In the genomic region with DNA sequence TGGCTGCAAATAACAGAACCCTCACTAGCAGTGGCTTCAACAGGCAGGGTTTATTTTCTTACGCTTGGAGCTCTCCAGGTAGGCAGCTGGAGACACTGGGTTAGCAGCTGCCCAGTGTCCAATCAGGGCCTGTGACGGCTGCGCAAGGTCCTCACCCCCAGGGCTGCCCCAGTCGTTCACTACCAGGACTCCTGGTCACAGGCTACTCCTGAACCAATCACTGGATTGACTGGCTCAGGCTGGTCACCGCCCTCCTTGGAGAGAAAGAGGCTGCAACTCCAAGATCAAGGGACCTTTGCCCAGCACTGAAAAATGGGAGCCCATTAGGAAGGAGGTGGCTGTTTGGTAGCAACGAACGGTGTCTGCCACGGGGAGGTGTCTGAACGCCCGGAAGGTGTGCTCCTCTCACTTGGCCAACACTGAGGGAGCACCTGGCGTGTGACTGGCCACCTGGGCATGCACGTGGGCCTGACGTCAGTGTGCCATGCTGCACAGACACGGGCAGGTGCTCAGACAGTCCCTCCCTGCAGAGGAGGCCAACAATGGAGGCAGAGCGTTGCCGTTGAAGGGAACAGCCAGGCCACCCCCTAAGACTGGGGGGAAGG, we compare ENCODE assay signal across 12 cellular contexts. TPM values are rescaled to one million over a fixed set of nuclear protein-coding genes. Genes with fewer than 3 reads are reported as not detected.
DNase-seq lines count a peak whose midpoint lies in the region; ATAC-seq, FAIRE-seq and TF ChIP-seq lines count a peak whose summit lies in the region.
"Had no signal": no experiment of that assay in that cellular context is flagged by ENCODE, and none has a peak within 500 bp of the region (broad histone marks: within the 10 kb centered on the region; RNA-seq: fewer than 3 reads in every experiment).

No MANE protein-coding gene starts in this region.

- no peaks in the 10 kb centered on the region for H3K36me3 Mint-ChIP-seq in WTC11

- TF ChIP-seq CTCF in HL-60 (IDR thresholded peaks at IDR 0.05; ENCODE audit: insufficient read depth, low read length), result no peak
- peak in 3 of 6 experiments; percentile 31 to 44 (median 39) for TF ChIP-seq CTCF in Peyer's patch (IDR thresholded peaks at IDR 0.05)
- TF ChIP-seq CTCF in kidney (IDR thresholded peaks at IDR 0.05; ENCODE audit: borderline replicate concordance, extremely low read depth, insufficient read depth), result no peak
- TF ChIP-seq CTCF in WTC11 (IDR thresholded peaks at IDR 0.05), result no peak

- POLR2A ChIA-PET in WTC11 (lab: Charles Lee), result no interaction called here

- H4K20me1 ChIP-seq in BLaER1, result no peaks in the 10 kb centered on the region

- no peaks in the 10 kb centered on the region for H3K9me3 ChIP-seq in BLaER1
- no peaks in the 10 kb centered on the region for H3K9me3 ChIP-seq in Peyer's patch
- H3K9me3 ChIP-seq in kidney (ENCODE audit: control insufficient read depth in 1 of 2, low read length in 2 of 2), result no peaks in the 10 kb centered on the region

- FAIRE-seq in kidney (lab: Jason Lieb, UNC), result no peak

- ATAC-seq in WTC11 (no peak), GM21528 (IDR thresholded peaks at IDR 0.05; ENCODE audit: low FRiP score, unreplicated experiment) (no peak)

- no peaks in the 10 kb centered on the region for H3K9me3 Mint-ChIP-seq in WTC11

- TF ChIP-seq POLR2A in Peyer's patch (IDR thresholded peaks at IDR 0.05), result peak; percentile 22 to 75

- CTCF ChIA-PET in WTC11 (lab: Charles Lee), result interaction anchor here (2.8 kb wide), 1 partner anchor 73 kb away, joined by 33 read pairs; no protein-coding TSS in a partner anchor

- peak overlapping the region; percentile 84 for H3K4me2 ChIP-seq in BLaER1

- no peak overlapping the region for H3K4me3 Mint-ChIP-seq in WTC11

- H3K4me1 ChIP-seq in BLaER1, result peaks cover 51% of the 10 kb centered on the region
- peaks cover 0 to 56% (median 15%) of the 10 kb centered on the region in 4 donors for H3K4me1 ChIP-seq in Peyer's patch
- peaks cover 21 to 26% of the 10 kb centered on the region in 2 donors for H3K4me1 ChIP-seq in kidney (ENCODE audit: control insufficient read depth in 1 of 2, insufficient read depth in 1 of 2, low read depth in 1 of 2, low read length in 2 of 2)

- H3K36me3 ChIP-seq in BLaER1 (peaks cover 18% of the 10 kb centered on the region; the same call in 1 of the 2 replicates), Peyer's patch (peaks cover 0 to 6% (median 0%) of the 10 kb centered on the region in 3 donors), kidney (ENCODE audit: control insufficient read depth in 1 of 2, insufficient read depth in 2 of 2, low read length in 2 of 2) (no peaks in the 10 kb centered on the region)

- H3K27me3 ChIP-seq in BLaER1, result no peaks in the 10 kb centered on the region
- no peaks in the 10 kb centered on the region for H3K27me3 ChIP-seq in HL-60 (ENCODE audit: insufficient read depth, poor library complexity, severe bottlenecking)
- H3K27me3 ChIP-seq in Peyer's patch, result no peaks in the 10 kb centered on the region

- intact Hi-C loops in kidney (cut with DNase I), result no loop called here

- H3K27ac ChIP-seq in BLaER1 (no peak overlapping the region), HL-60 (replicated peaks) (peak overlapping the region; percentile 59), Peyer's patch (peak overlapping the region; percentile 82 to 91 (median 88)), kidney (ENCODE audit: low read depth in 2 of 2, low read length in 2 of 2) (peak overlapping the region; percentile 45 to 47)

- peaks cover 24% of the 10 kb centered on the region for H3K4me1 Mint-ChIP-seq in WTC11

- DNase-seq in HL-60 (ENCODE audit: low read depth in 1 of 2, low spot score in 1 of 2) (no peak), Peyer's patch (peak in 2 of 3 donors; percentile 93 to 95), kidney (peak; percentile 87), NOMO-1 treated with DMSO at 0.1 percent for 48 hours (lab: John Stamatoyannopoulos, UW; ENCODE audit: unreplicated experiment) (no peak), iPS-NIHi11 (ENCODE audit: low spot score) (no peak), WTC11 (ENCODE audit: low spot score) (no peak)
- DNase-seq: GOT3; hypothalamus; NCI-H2227 treated with DMSO at 0.1 percent for 48 hours; stimulated activated CD4-positive, alpha-beta T cell treated with anti-CD3 and anti-CD28 coated beads, Interleukin-4, amount 100 ng/mL, for 4 hours had no signal

- H3K9ac ChIP-seq in BLaER1 (no peak overlapping the region), kidney (ENCODE audit: low read length in 2 of 2) (no peak overlapping the region)

- H3K4me3 ChIP-seq in BLaER1 (no peak overlapping the region), HL-60 (replicated peaks; ENCODE audit: insufficient read depth, low read length) (no peak overlapping the region), Peyer's patch (peak overlapping the region in 2 of 4 donors; percentile 9 to 45), kidney (ENCODE audit: low read length in 2 of 2) (peak overlapping the region in 1 of 2 donors; percentile 33)

- H3K27me3 Mint-ChIP-seq in WTC11 (ENCODE audit: low read depth), result peaks cover 16% of the 10 kb centered on the region; the same call in 1 of the 2 replicates

- no peak overlapping the region for H3K27ac Mint-ChIP-seq in WTC11

TF ChIP-seq in WTC11, 78 proteins besides CTCF, POLR2A, EP300 and RAD21 (continues in another document):
- TF ChIP-seq ZNF121 (CRISPR knock-in tag; IDR thresholded peaks at IDR 0.05) (no peak), ZNF423 (CRISPR knock-in tag; IDR thresholded peaks at IDR 0.05) (no peak), CREM (CRISPR knock-in tag; IDR thresholded peaks at IDR 0.05) (no peak), GTF2I (CRISPR knock-in tag; conservative IDR thresholded peaks at IDR 0.05) (no peak), SMAD4 (CRISPR knock-in tag; IDR thresholded peaks at IDR 0.05) (no peak), CREB1 (CRISPR knock-in tag; IDR thresholded peaks at IDR 0.05) (no peak), NR1H2 (CRISPR knock-in tag; IDR thresholded peaks at IDR 0.05) (no peak), ZNF671 (CRISPR knock-in tag; IDR thresholded peaks at IDR 0.05) (no peak), FOXJ3 (CRISPR knock-in tag; IDR thresholded peaks at IDR 0.05; ENCODE audit: borderline replicate concordance) (no peak)
- TF ChIP-seq, protein P1, sequence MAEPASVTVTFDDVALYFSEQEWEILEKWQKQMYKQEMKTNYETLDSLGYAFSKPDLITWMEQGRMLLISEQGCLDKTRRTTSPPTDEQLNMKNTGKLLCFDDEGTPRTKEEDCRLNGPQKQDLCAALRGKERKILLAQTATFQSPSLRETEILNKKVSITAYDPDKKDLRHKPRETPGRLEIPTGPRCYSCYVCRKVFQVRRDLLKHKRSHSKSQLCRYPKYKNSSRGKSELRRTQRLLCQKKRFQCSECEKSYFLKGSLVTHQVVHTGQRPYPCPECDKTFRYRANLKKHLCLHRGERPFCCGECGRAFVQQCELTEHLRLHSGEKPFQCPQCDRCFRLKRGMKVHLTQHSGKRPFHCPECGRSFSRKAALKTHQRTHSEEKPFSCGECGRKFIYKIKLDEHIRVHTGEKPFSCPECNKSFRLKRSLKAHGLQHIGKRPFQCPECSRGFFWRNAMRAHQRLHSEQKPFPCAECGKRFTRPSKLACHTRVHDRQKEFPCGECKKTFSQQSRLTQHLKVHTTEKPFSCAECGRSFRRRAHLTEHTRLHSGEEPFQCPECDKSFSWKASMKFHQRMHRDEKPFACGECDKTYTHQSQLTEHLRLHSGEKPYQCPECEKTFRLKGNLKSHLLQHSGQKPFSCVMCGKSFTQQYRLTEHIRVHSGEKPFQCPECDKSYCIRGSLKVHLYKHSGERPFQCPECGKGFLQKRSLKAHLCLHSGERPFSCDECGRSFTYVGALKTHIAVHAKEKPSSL (CRISPR knock-in tag; conservative IDR thresholded peaks at IDR 0.05), result no peak
- TF ChIP-seq, protein P2, sequence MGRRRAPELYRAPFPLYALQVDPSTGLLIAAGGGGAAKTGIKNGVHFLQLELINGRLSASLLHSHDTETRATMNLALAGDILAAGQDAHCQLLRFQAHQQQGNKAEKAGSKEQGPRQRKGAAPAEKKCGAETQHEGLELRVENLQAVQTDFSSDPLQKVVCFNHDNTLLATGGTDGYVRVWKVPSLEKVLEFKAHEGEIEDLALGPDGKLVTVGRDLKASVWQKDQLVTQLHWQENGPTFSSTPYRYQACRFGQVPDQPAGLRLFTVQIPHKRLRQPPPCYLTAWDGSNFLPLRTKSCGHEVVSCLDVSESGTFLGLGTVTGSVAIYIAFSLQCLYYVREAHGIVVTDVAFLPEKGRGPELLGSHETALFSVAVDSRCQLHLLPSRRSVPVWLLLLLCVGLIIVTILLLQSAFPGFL (CRISPR knock-in tag; IDR thresholded peaks at IDR 0.05; ENCODE audit: borderline replicate concordance), result no peak
- TF ChIP-seq, protein P3, sequence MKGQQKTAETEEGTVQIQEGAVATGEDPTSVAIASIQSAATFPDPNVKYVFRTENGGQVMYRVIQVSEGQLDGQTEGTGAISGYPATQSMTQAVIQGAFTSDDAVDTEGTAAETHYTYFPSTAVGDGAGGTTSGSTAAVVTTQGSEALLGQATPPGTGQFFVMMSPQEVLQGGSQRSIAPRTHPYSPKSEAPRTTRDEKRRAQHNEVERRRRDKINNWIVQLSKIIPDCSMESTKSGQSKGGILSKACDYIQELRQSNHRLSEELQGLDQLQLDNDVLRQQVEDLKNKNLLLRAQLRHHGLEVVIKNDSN (CRISPR knock-in tag; IDR thresholded peaks at IDR 0.05), result no peak

RNA-seq across cellular contexts. Expression of a gene that starts 5.1 kb away (rescaled TPM):
- total RNA-seq in Peyer's patch, result 100 to 1,000 TPM in 3 of 4 donors, 10 to 100 TPM in 1; 84.2 to 130 (median 124) TPM
- 53.0 TPM for total RNA-seq in kidney
- 52.8 TPM for polyA plus RNA-seq in kidney (ENCODE audit: insufficient read depth, low read depth, low replicate concordance)
- 17.7 to 18.8 TPM (median 17.8 TPM) in 3 replicates for total RNA-seq in WTC11 (2021)

RNA-seq across cellular contexts. Expression of a gene that starts 22.2 kb away (rescaled TPM):
- total RNA-seq in Peyer's patch, result 1 to 10 TPM in 1 of 4 donors, under 1 TPM in 2, not detected in 1; 0.66 to 1.2 (median 0.83) TPM
- total RNA-seq in kidney, result 1.1 TPM
- 1.0 TPM for polyA plus RNA-seq in kidney (ENCODE audit: insufficient read depth, low read depth, low replicate concordance)
- 1.8 to 4.9 TPM (median 1.9 TPM) in 3 replicates for total RNA-seq in WTC11 (2021)

RNA-seq across cellular contexts. Expression of a gene that starts 40.2 kb away (rescaled TPM):
- total RNA-seq in Peyer's patch (100 to 1,000 TPM; 111 to 278 (median 156) TPM), kidney (91.7 TPM), WTC11 (2021) (75.4 to 80.0 TPM (median 76.1 TPM) in 3 replicates)
- 73.0 TPM for polyA plus RNA-seq in kidney (ENCODE audit: insufficient read depth, low read depth, low replicate concordance)

RNA-seq across cellular contexts. Expression of a gene that starts 44.6 kb away (rescaled TPM):
- 100 to 1,000 TPM in 1 of 4 donors, 10 to 100 TPM in 3; 51.2 to 133 (median 56.5) TPM for total RNA-seq in Peyer's patch
- 34.3 TPM for total RNA-seq in kidney
- polyA plus RNA-seq in kidney (ENCODE audit: insufficient read depth, low read depth, low replicate concordance), result 20.6 TPM
- total RNA-seq in WTC11 (2021), result 33.7 to 47.8 TPM (median 47.4 TPM) in 3 replicates

RNA-seq across cellular contexts. Expression of a gene that starts 49.8 kb away (rescaled TPM):
- total RNA-seq in Peyer's patch (10 to 100 TPM in 2 of 4 donors, 1 to 10 TPM in 2; 2.8 to 36.3 (median 10.8) TPM), kidney (40.5 TPM), WTC11 (2021) (9.6 to 10.5 TPM (median 9.7 TPM) in 3 replicates)
- polyA plus RNA-seq in kidney (ENCODE audit: insufficient read depth, low read depth, low replicate concordance), result 8.8 TPM

Comparison
In these comparisons a context has a peak if more than half of its experiments do, and no peak if none do; other contexts are left out.
1. DNase-seq: peak in Peyer's patch (2 of 3) and kidney (single experiment); none in HL-60 (0 of 2), NOMO-1 treated with DMSO at 0.1 percent for 48 hours (single experiment), iPS-NIHi11 (single experiment) and WTC11 (single experiment).